Comparison of ENCODE assay signal across 22 cellular contexts in genomic region chr3:23815879-23816278, GRCh38.
"Had no signal": no experiment of that assay in that cellular context is flagged by ENCODE, and none has a peak within 500 bp of the region (broad histone marks: within the 10 kb centered on the region; RNA-seq: fewer than 3 reads in every experiment).

No MANE protein-coding gene starts in this region.

- H3K36me3 ChIP-seq: ascending aorta, left ventricle myocardium inferior, suprapubic skin, transverse colon, uterus had no signal

- H3K27me3 ChIP-seq: ascending aorta, heart right ventricle, suprapubic skin, transverse colon, uterus had no signal

- H3K27ac ChIP-seq: ascending aorta, coronary artery, heart right ventricle, left ventricle myocardium inferior, suprapubic skin, uterus had no signal

- H3K9me3 Mint-ChIP-seq: activated naive CD4-positive, alpha-beta T cell treated with anti-CD3 and anti-CD28 coated beads, Interleukin-2, amount 50 U/mL, for 24 hours; naive B cell; neural crest cell; stimulated activated naive CD8-positive, alpha-beta T cell treated with anti-CD3 and anti-CD28 coated beads, Interleukin-15, Interleukin-2, amounts not matched to agents 100 ng/mL and 50 ng/mL, for 24 hours had no signal

- ATAC-seq: activated CD8-positive, alpha-beta T cell treated with anti-CD3 and anti-CD28 coated beads, Interleukin-2, amount 10 ng/mL, durations not matched to agents 7 days and 5 days; esophagus mucosa; heart right ventricle had no signal

- H3K27ac Mint-ChIP-seq: activated CD4-positive, alpha-beta T cell treated with anti-CD3 and anti-CD28 coated beads, Interleukin-2, amount 10 ng/mL, durations not matched to agents 24 days and 14 days; activated CD8-positive, alpha-beta T cell treated with anti-CD3 and anti-CD28 coated beads, Interleukin-2, amount 10 ng/mL, durations not matched to agents 7 days and 5 days; activated naive CD4-positive, alpha-beta T cell treated with anti-CD3 and anti-CD28 coated beads, Interleukin-2, amount 50 U/mL, for 24 hours; stimulated activated naive CD8-positive, alpha-beta T cell treated with anti-CD3 and anti-CD28 coated beads, Interleukin-15, Interleukin-2, amounts not matched to agents 100 ng/mL and 50 ng/mL, for 24 hours had no signal

- H3K4me3 ChIP-seq: ascending aorta, coronary artery, heart right ventricle, left ventricle myocardium inferior, suprapubic skin, transverse colon, uterus had no signal

- H3K9me3 ChIP-seq: ascending aorta, heart right ventricle, left ventricle myocardium inferior, suprapubic skin, transverse colon, uterus had no signal

- H3K4me1 ChIP-seq: uterus had no signal

- H3K27me3 Mint-ChIP-seq: activated CD4-positive, alpha-beta T cell treated with anti-CD3 and anti-CD28 coated beads, Interleukin-2, amount 10 ng/mL, durations not matched to agents 24 days and 14 days; activated naive CD4-positive, alpha-beta T cell treated with anti-CD3 and anti-CD28 coated beads, Interleukin-2, amount 50 U/mL, for 24 hours; naive B cell; stimulated activated naive CD8-positive, alpha-beta T cell treated with anti-CD3 and anti-CD28 coated beads, Interleukin-15, Interleukin-2, amounts not matched to agents 100 ng/mL and 50 ng/mL, for 24 hours had no signal

- DNase-seq: activated CD4-positive, alpha-beta T cell treated with anti-CD3 and anti-CD28 coated beads, Interleukin-2, amount 10 ng/mL, durations not matched to agents 24 days and 14 days; activated CD4-positive, CD25-positive, alpha-beta regulatory T cell; activated CD8-positive, alpha-beta memory T cell treated with anti-CD3 and anti-CD28 coated beads, Interleukin-2, amount 50 U/mL, for 4 hours; activated CD8-positive, alpha-beta T cell treated with anti-CD3 and anti-CD28 coated beads, Interleukin-2, amount 10 ng/mL, durations not matched to agents 7 days and 5 days; activated gamma-delta T cell; activated T-cell treated with anti-CD3 and anti-CD28 coated beads, Interleukin-2, amount 50 U/mL, for 48 hours; heart right ventricle; left ventricle myocardium inferior; mammary epithelial cell; naive B cell; retina; stimulated activated CD4-positive, alpha-beta T cell treated with anti-CD3 and anti-CD28 coated beads, Interleukin-2, amount 100 ng/mL, for 24 hours; T-helper 2 cell; transverse colon; uterus had no signal

- H3K4me3 Mint-ChIP-seq: activated CD4-positive, alpha-beta T cell treated with anti-CD3 and anti-CD28 coated beads, Interleukin-2, amount 10 ng/mL, durations not matched to agents 24 days and 14 days; activated CD8-positive, alpha-beta T cell treated with anti-CD3 and anti-CD28 coated beads, Interleukin-2, amount 10 ng/mL, durations not matched to agents 7 days and 5 days; activated naive CD4-positive, alpha-beta T cell treated with anti-CD3 and anti-CD28 coated beads, Interleukin-2, amount 50 U/mL, for 24 hours; neural crest cell; stimulated activated naive CD8-positive, alpha-beta T cell treated with anti-CD3 and anti-CD28 coated beads, Interleukin-15, Interleukin-2, amounts not matched to agents 100 ng/mL and 50 ng/mL, for 24 hours had no signal
